Comparison of ENCODE assay signal across 8 cellular contexts in genomic region chr22:43812890-43813289, GRCh38. TPM values are rescaled to one million over a fixed set of nuclear protein-coding genes. Genes with fewer than 3 reads are reported as not detected.
A peak's percentile ranks its signal among the peaks of the same experiment; 100 is the strongest.
DNase-seq lines count a peak whose midpoint lies in the region; ATAC-seq and TF ChIP-seq lines count a peak whose summit lies in the region.

No MANE protein-coding gene starts in this region.

- no peaks in the 10 kb centered on the region for H3K9me3 ChIP-seq in BE2C

- no peaks in the 10 kb centered on the region for H3K27me3 ChIP-seq in BE2C

- H3K36me3 Mint-ChIP-seq in natural killer cell treated with Interleukin-12 subunit alpha and Interleukin-12 subunit beta and Interleukin-15 and Interleukin-18, amount 100 ng/mL, for 72 hours, result no peaks in the 10 kb centered on the region

- H3K27me3 Mint-ChIP-seq in natural killer cell treated with Interleukin-12 subunit alpha and Interleukin-12 subunit beta and Interleukin-15 and Interleukin-18, amount 100 ng/mL, for 72 hours, result peaks cover 0 to under 1% of the 10 kb centered on the region in 2 donors

- peak overlapping the region; percentile 83 to 89 for H3K27ac Mint-ChIP-seq in natural killer cell treated with Interleukin-12 subunit alpha and Interleukin-12 subunit beta and Interleukin-15 and Interleukin-18, amount 100 ng/mL, for 72 hours

- TF ChIP-seq POLR2A in GM18505 (IDR thresholded peaks at IDR 0.05; ENCODE audit: borderline replicate concordance, extremely low read depth, insufficient read depth, insufficient read length), result no peak

- DNase-seq in BE2C, result no peak
- DNase-seq in Jurkat, Clone E6-1 (ENCODE audit: low read depth, low spot score), result no peak
- DNase-seq in coronary artery (ENCODE audit: low spot score), result no peak
- DNase-seq in natural killer cell treated with Interleukin-12 subunit alpha and Interleukin-12 subunit beta and Interleukin-15 and Interleukin-18, amount 100 ng/mL, for 72 hours (ENCODE audit: low spot score), result peak; percentile 45
- no peak for DNase-seq in activated gamma-delta T cell (lab: John Stamatoyannopoulos, UW)
- no peak for DNase-seq in NCI-H1417 treated with DMSO at 0.1 percent for 48 hours (lab: John Stamatoyannopoulos, UW)

- H3K4me1 ChIP-seq in BE2C, result no peaks in the 10 kb centered on the region

- peaks cover 19 to 32% of the 10 kb centered on the region in 2 donors for H3K4me1 Mint-ChIP-seq in natural killer cell treated with Interleukin-12 subunit alpha and Interleukin-12 subunit beta and Interleukin-15 and Interleukin-18, amount 100 ng/mL, for 72 hours (ENCODE audit: low read depth in 2 of 2)

- H3K36me3 ChIP-seq in BE2C, result no peaks in the 10 kb centered on the region

- TF ChIP-seq CTCF in BE2C (IDR thresholded peaks at IDR 0.05; ENCODE audit: low read depth, low read length), result no peak
- no peak for TF ChIP-seq CTCF in coronary artery (IDR thresholded peaks at IDR 0.05)

- no peak for ATAC-seq in natural killer cell treated with Interleukin-12 subunit alpha and Interleukin-12 subunit beta and Interleukin-15 and Interleukin-18, amount 100 ng/mL, for 72 hours
- ATAC-seq in GM18505 (IDR thresholded peaks at IDR 0.05; ENCODE audit: unreplicated experiment), result no peak
- no peak for ATAC-seq in HG02885 (IDR thresholded peaks at IDR 0.05; ENCODE audit: poor library complexity, unreplicated experiment)

- H3K4me3 Mint-ChIP-seq in natural killer cell treated with Interleukin-12 subunit alpha and Interleukin-12 subunit beta and Interleukin-15 and Interleukin-18, amount 100 ng/mL, for 72 hours, result peak overlapping the region; percentile 94

- H3K4me3 ChIP-seq in BE2C (ENCODE audit: low read depth, low read length) (peak overlapping the region; percentile 72), coronary artery (peak overlapping the region; percentile 85)
- H3K4me3 ChIP-seq in Jurkat, Clone E6-1 (ENCODE audit: low read length), result peak overlapping the region; percentile 94

- H3K27ac ChIP-seq in coronary artery, result peak overlapping the region; percentile 70 to 90

- H3K9me3 Mint-ChIP-seq in natural killer cell treated with Interleukin-12 subunit alpha and Interleukin-12 subunit beta and Interleukin-15 and Interleukin-18, amount 100 ng/mL, for 72 hours, result no peaks in the 10 kb centered on the region

RNA-seq across cellular contexts. Expression of gene EFCAB6, which starts 0.8 kb away (rescaled TPM):
- polyA plus RNA-seq in BE2C (2012; ENCODE audit: insufficient read depth, insufficient read length, low read depth), result 0.45 TPM
- polyA plus RNA-seq in Jurkat, Clone E6-1 (2012; ENCODE audit: insufficient read depth, insufficient read length), result not detected
- total RNA-seq in natural killer cell treated with Interleukin-12 subunit alpha and Interleukin-12 subunit beta and Interleukin-15 and Interleukin-18, amount 100 ng/mL, for 72 hours, result 1 to 10 TPM in 1 of 2 donors, under 1 TPM in 1; 0.12 to 1.3 TPM

RNA-seq across cellular contexts. Expression of gene SULT4A1, which starts 49.4 kb away (rescaled TPM):
- 39.4 TPM for polyA plus RNA-seq in BE2C (2012; ENCODE audit: insufficient read depth, insufficient read length, low read depth)
- polyA plus RNA-seq in Jurkat, Clone E6-1 (2012; ENCODE audit: insufficient read depth, insufficient read length), result not detected
- total RNA-seq in natural killer cell treated with Interleukin-12 subunit alpha and Interleukin-12 subunit beta and Interleukin-15 and Interleukin-18, amount 100 ng/mL, for 72 hours, result not detected
